Comparison of ENCODE assay signal across 8 cellular contexts in genomic region chr2:112275314-112275886, GRCh38. TPM values are rescaled to one million over a fixed set of nuclear protein-coding genes. Genes with fewer than 3 reads are reported as not detected.
DNase-seq lines count a peak whose midpoint lies in the region; ATAC-seq and TF ChIP-seq lines count a peak whose summit lies in the region.

Gene ZC3H6, plus strand, starts transcription at chr2:112275597. Its CDS starts 398 bp downstream, at chr2:112275995.

- peak within 1 kb of the TSS; percentile 97 for H3K27ac Mint-ChIP-seq in activated naive CD8-positive, alpha-beta T cell
- H3K27ac Mint-ChIP-seq in glutamatergic neuron (ENCODE audit: unreplicated experiment) = peak within 1 kb of the TSS; percentile 93
- H3K27ac Mint-ChIP-seq in osteocyte (ENCODE audit: unreplicated experiment) = peak within 1 kb of the TSS; percentile 98

- peak within 1 kb of the TSS; percentile 95 for H3K4me2 ChIP-seq in SK-N-SH

- POLR2A ChIA-PET in SK-N-SH (lab: Yijun Ruan, JAX) = no interaction called here

- under 1% methylated on average over 19 of the region's 59 CpGs for WGBS in SK-N-SH (ENCODE audit: low lambda C conversion rate)
- under 1% methylated on average over 59 of the region's 59 CpGs for WGBS in thymus

- peak in 1 of 2 experiments; percentile 39; a peak in 1 of 4 replicates for TF ChIP-seq EP300 in SK-N-SH (IDR thresholded peaks at IDR 0.05; ENCODE audit: borderline replicate concordance in 1 of 2, low read depth in 1 of 2, low read length in 1 of 2)

- no peaks in the 10 kb centered on the region for H3K9me2 ChIP-seq in SK-N-SH

- H3K4me1 ChIP-seq in SK-N-SH (ENCODE audit: control insufficient read depth in 1 of 2, insufficient read depth in 2 of 2, low read depth in 1 of 2, low read length in 1 of 2) = peaks cover 0 to 5% of the 10 kb centered on the region in 2 experiments; a peak in 2 of 4 replicates
- peaks cover 3% of the 10 kb centered on the region for H3K4me1 ChIP-seq in thymus (ENCODE audit: control insufficient read depth, insufficient read depth, low read length)

- no peaks in the 10 kb centered on the region for H3K36me3 Mint-ChIP-seq in activated naive CD8-positive, alpha-beta T cell
- H3K36me3 Mint-ChIP-seq in glutamatergic neuron (ENCODE audit: unreplicated experiment) = no peaks in the 10 kb centered on the region
- no peaks in the 10 kb centered on the region for H3K36me3 Mint-ChIP-seq in osteocyte (ENCODE audit: unreplicated experiment)

- no peaks in the 10 kb centered on the region for H3K27me3 Mint-ChIP-seq in activated naive CD8-positive, alpha-beta T cell
- H3K27me3 Mint-ChIP-seq in glutamatergic neuron (ENCODE audit: unreplicated experiment) = no peaks in the 10 kb centered on the region
- H3K27me3 Mint-ChIP-seq in osteocyte (ENCODE audit: unreplicated experiment) = no peaks in the 10 kb centered on the region

- no peaks in the 10 kb centered on the region for H3K9me3 Mint-ChIP-seq in activated naive CD8-positive, alpha-beta T cell (ENCODE audit: low read depth)
- H3K9me3 Mint-ChIP-seq in glutamatergic neuron (ENCODE audit: unreplicated experiment) (no peaks in the 10 kb centered on the region), osteocyte (ENCODE audit: unreplicated experiment) (no peaks in the 10 kb centered on the region)

- peak within 1 kb of the TSS; percentile 93 for H3K4me3 Mint-ChIP-seq in activated naive CD8-positive, alpha-beta T cell
- H3K4me3 Mint-ChIP-seq in glutamatergic neuron (ENCODE audit: unreplicated experiment) (peak within 1 kb of the TSS; percentile 85), osteocyte (ENCODE audit: unreplicated experiment) (peak within 1 kb of the TSS; percentile 89)

- H3K27me3 ChIP-seq in SK-N-SH (ENCODE audit: insufficient read depth) (no peaks in the 10 kb centered on the region), thymus (ENCODE audit: control insufficient read depth, insufficient read depth) (no peaks in the 10 kb centered on the region)

- H2AFZ ChIP-seq in SK-N-SH (ENCODE audit: low read depth) = peak within 1 kb of the TSS; percentile 91

- H3K36me3 ChIP-seq in SK-N-SH (replicated peaks in 1 of 2; ENCODE audit: control insufficient read depth in 1 of 2, insufficient read depth in 2 of 2, low read length in 1 of 2) = peaks cover 0 to 8% of the 10 kb centered on the region in 2 experiments
- H3K36me3 ChIP-seq in thymus (ENCODE audit: control insufficient read depth, insufficient read depth) = no peaks in the 10 kb centered on the region

- H3K9me3 ChIP-seq in SK-N-SH = no peaks in the 10 kb centered on the region
- no peaks in the 10 kb centered on the region for H3K9me3 ChIP-seq in thymus (ENCODE audit: control insufficient read depth)

- peak; percentile 95 for ATAC-seq in HG02571 (IDR thresholded peaks at IDR 0.05; ENCODE audit: unreplicated experiment)

- no peaks in the 10 kb centered on the region for H4K20me1 ChIP-seq in SK-N-SH (ENCODE audit: insufficient read depth)

- TF ChIP-seq CTCF in SK-N-SH (IDR thresholded peaks at IDR 0.05) = no peak; the same call in 1 of the 2 replicates
- peak; percentile 11 for TF ChIP-seq CTCF in glutamatergic neuron (IDR thresholded peaks at IDR 0.05; ENCODE audit: partially characterized antibody, unreplicated experiment)
- TF ChIP-seq CTCF in osteocyte (IDR thresholded peaks at IDR 0.05) = peak; percentile 26

- H3K79me2 ChIP-seq in SK-N-SH (ENCODE audit: insufficient read depth) = peaks cover 21% of the 10 kb centered on the region

- H3K4me3 ChIP-seq in GM08714 (ENCODE audit: low read length) (peak within 1 kb of the TSS; percentile 73), SK-N-SH (ENCODE audit: low read depth in 2 of 2, low read length in 1 of 2) (peak within 1 kb of the TSS; percentile 92 to 95), thymus (ENCODE audit: low read length) (peak within 1 kb of the TSS; percentile 94)

- CTCF ChIA-PET in SK-N-SH (lab: Yijun Ruan, JAX) = interaction anchor here (0.9 kb wide), 1 partner anchor 16 kb away, joined by 5 read pairs; no protein-coding TSS in a partner anchor

- H3F3A ChIP-seq in SK-N-SH (replicated peaks; ENCODE audit: insufficient read depth) = peaks cover 3% of the 10 kb centered on the region

- H3K27ac ChIP-seq in SK-N-SH (ENCODE audit: low read depth in 2 of 2, low read length in 1 of 2) = peak within 1 kb of the TSS; percentile 100
- peak within 1 kb of the TSS; percentile 100 for H3K27ac ChIP-seq in thymus (ENCODE audit: low read depth)

- DNase-seq in NCI-H1048 (lab: John Stamatoyannopoulos, UW) = peak; percentile 90
- DNase-seq in SK-N-SH = peak; percentile 98
- DNase-seq in glutamatergic neuron = peak; percentile 100
- peak; percentile 100 for DNase-seq in osteocyte (ENCODE audit: extremely low spot score, unreplicated experiment)

- H3K9ac ChIP-seq in SK-N-SH = peak within 1 kb of the TSS; percentile 99

- no peak for TF ChIP-seq RAD21 in SK-N-SH (IDR thresholded peaks at IDR 0.05; ENCODE audit: low read length)

- peaks cover 29% of the 10 kb centered on the region for H3K4me1 Mint-ChIP-seq in activated naive CD8-positive, alpha-beta T cell (ENCODE audit: low read depth)
- H3K4me1 Mint-ChIP-seq in glutamatergic neuron (ENCODE audit: low read depth, unreplicated experiment) (peaks cover 2% of the 10 kb centered on the region), osteocyte (ENCODE audit: unreplicated experiment) (peaks cover 11% of the 10 kb centered on the region)

TF ChIP-seq in SK-N-SH, 30 proteins besides CTCF, POLR2A, EP300 and RAD21 (continues in another document):
- TF ChIP-seq IRF3 (IDR thresholded peaks at IDR 0.05; ENCODE audit: low read depth, low read length) (peak; percentile 57), GABPA (IDR thresholded peaks at IDR 0.05; ENCODE audit: low read depth) (peak; percentile 39; the same call in 1 of the 2 replicates), RFX5 (IDR thresholded peaks at IDR 0.05; ENCODE audit: low read length) (no peak), TCF12 (IDR thresholded peaks at IDR 0.05) (peak; percentile 44), SIN3A (IDR thresholded peaks at IDR 0.05; ENCODE audit: borderline replicate concordance, low read depth, low read length) (peak; percentile 30; the same call in 1 of the 2 replicates), MAX (IDR thresholded peaks at IDR 0.05; ENCODE audit: low read depth) (peak; percentile 89), RXRA (IDR thresholded peaks at IDR 0.05; ENCODE audit: borderline replicate concordance, low read depth) (no peak), TEAD4 (IDR thresholded peaks at IDR 0.05; ENCODE audit: borderline replicate concordance, insufficient read depth) (peak; percentile 94), FOSL2 (IDR thresholded peaks at IDR 0.05; ENCODE audit: borderline replicate concordance, low read depth) (0 out of 2 replicates have a peak, but pooled peaks have one; percentile 6), SMC3 (IDR thresholded peaks at IDR 0.05; ENCODE audit: low read depth, low read length) (peak; percentile 19; the same call in 1 of the 2 replicates), GATA2 (CRISPR knock-in tag; IDR thresholded peaks at IDR 0.05) (no peak), MEF2A (IDR thresholded peaks at IDR 0.05; ENCODE audit: borderline replicate concordance, low read depth) (no peak; the same call in 1 of the 2 replicates), PBX3 (IDR thresholded peaks at IDR 0.05) (peak; percentile 100), ZBTB33 (IDR thresholded peaks at IDR 0.05; ENCODE audit: borderline replicate concordance, low read depth) (no peak)

RNA-seq across cellular contexts. Expression of gene ZC3H6, which starts in this region (rescaled TPM):
- polyA plus RNA-seq in SK-N-SH (2012; rRNA removed) (0.71 and 0.86 TPM in 2 replicates), thymus (6.0 TPM)
- 1.0 and 1.3 TPM in 2 replicates for polyA plus RNA-seq in SK-N-SH (2012; cell fraction: cytosol; rRNA removed)
- polyA plus RNA-seq in SK-N-SH (2012; cell fraction: nucleus; rRNA removed) = 1.2 and 2.3 TPM in 2 replicates
- total RNA-seq in glutamatergic neuron (ENCODE audit: unreplicated experiment) (14.0 TPM), osteocyte (7.3 and 8.2 TPM in 2 replicates)

Comparison
In these comparisons a context has a peak if more than half of its experiments do, and no peak if none do; other contexts are left out.
1. Peak in every context shown above with its lines: DNase-seq, ATAC-seq, H3K4me3 ChIP-seq and H3K27ac ChIP-seq.